20 cellular contexts compared by ENCODE assay signal in genomic region chr16:11314309-11314894, GRCh38. TPM values are rescaled to one million over a fixed set of nuclear protein-coding genes. Genes with fewer than 3 reads are reported as not detected.
A peak's percentile ranks its signal among the peaks of the same experiment; 100 is the strongest.
DNase-seq lines count a peak whose midpoint lies in the region; ATAC-seq, FAIRE-seq and TF ChIP-seq lines count a peak whose summit lies in the region.
"Had no signal": no experiment of that assay in that cellular context is flagged by ENCODE, and none has a peak within 500 bp of the region (broad histone marks: within the 10 kb centered on the region; RNA-seq: fewer than 3 reads in every experiment).

No MANE protein-coding gene starts in this region.

- CTCF ChIA-PET in HepG2 (lab: Yijun Ruan, JAX; ENCODE audit: low intra/inter-chr PET ratio, low total read pairs): no interaction called here

- H3K4me2 ChIP-seq in HepG2 (ENCODE audit: low read depth, low read length): 0 out of 2 replicates have a peak overlapping the region, but pooled peaks have one; percentile 30

- POLR2A ChIA-PET in HepG2 (lab: Yijun Ruan, JAX): interaction anchor here (1.1 to 7.4 kb wide), 4 partner anchors 16 to 73 kb away, joined by 3 to 234 read pairs (median 49); partner anchors contain the start of genes PRM2 and SOCS1

- H3K9ac ChIP-seq in HepG2 (ENCODE audit: insufficient read depth, low read depth, low read length): no peak overlapping the region
- peak overlapping the region; percentile 13; the same call in 1 of the 2 replicates for H3K9ac ChIP-seq in iPS-20b (ENCODE audit: low read depth, low read length)
- H3K9ac ChIP-seq: KMS-11 had no signal

- H2AFZ ChIP-seq in HepG2 (ENCODE audit: low read length): no peak overlapping the region

- no peaks in the 10 kb centered on the region for H3K27me3 Mint-ChIP-seq in T-helper 17 cell

- H3K27me3 ChIP-seq in HepG2 (ENCODE audit: control insufficient read depth in 1 of 2, insufficient read depth in 2 of 2, low read length in 2 of 2) (no peaks in the 10 kb centered on the region), right lobe of liver (no peaks in the 10 kb centered on the region), iPS-20b (ENCODE audit: insufficient read depth, low read length) (no peaks in the 10 kb centered on the region)

- H3K4me3 Mint-ChIP-seq in T-helper 17 cell: no peak overlapping the region

- intact Hi-C loops in HepG2 (cut with micrococcal nuclease; ENCODE audit: unreplicated experiment): no loop called here
- intact Hi-C loops in right lobe of liver (cut with DNase I): no loop called here

- no peak overlapping the region for H3K4me3 ChIP-seq in HepG2 (replicated peaks in 1 of 3; ENCODE audit: insufficient read depth in 1 of 3, low read depth in 2 of 3, low read length in 3 of 3)
- no peak overlapping the region for H3K4me3 ChIP-seq in right lobe of liver
- H3K4me3 ChIP-seq in iPS-20b (ENCODE audit: low read length): no peak overlapping the region
- H3K4me3 ChIP-seq: SK-N-MC had no signal

- peaks cover 20% of the 10 kb centered on the region for H3K4me1 Mint-ChIP-seq in T-helper 17 cell

- ATAC-seq in HepG2: no peak
- no peak for ATAC-seq in right lobe of liver
- no peak for ATAC-seq in T-helper 17 cell
- no peak for ATAC-seq in HG03439 (IDR thresholded peaks at IDR 0.05; ENCODE audit: unreplicated experiment)

- no peaks in the 10 kb centered on the region for H3K36me3 Mint-ChIP-seq in T-helper 17 cell (ENCODE audit: low read depth)

- TF ChIP-seq POLR2A in HepG2 (IDR thresholded peaks at IDR 0.05; ENCODE audit: insufficient read depth in 1 of 2, low read depth in 2 of 2, low read length in 2 of 2) (no peak), right lobe of liver (IDR thresholded peaks at IDR 0.05) (no peak)

- DNase-seq in HepG2 (ENCODE audit: low spot score) (no peak), right lobe of liver (no peak), T-helper 17 cell (no peak), OCI-M1 (lab: John Stamatoyannopoulos, UW) (no peak), NCI-H2171 (lab: John Stamatoyannopoulos, UW) (no peak)
- no peak for DNase-seq in activated CD4-positive, alpha-beta T cell treated with anti-CD3 and anti-CD28 coated beads, Interleukin-2, amount 50 U/mL, for 4 hours
- DNase-seq: 8988T, DND-41, GF-D8, NCI-H1092 treated with DMSO at 0.1 percent for 48 hours, NCI-H1694 treated with DMSO at 0.1 percent for 48 hours, NCI-H446, NCI-H748 treated with DMSO at 0.1 percent for 48 hours had no signal

- H4K20me1 ChIP-seq in HepG2 (ENCODE audit: insufficient read depth, low read length): no peaks in the 10 kb centered on the region

- H3K9me3 ChIP-seq in HepG2 (ENCODE audit: low read length) (no peaks in the 10 kb centered on the region), right lobe of liver (no peaks in the 10 kb centered on the region), T-helper 17 cell (ENCODE audit: control insufficient read depth, low read length, poor library complexity, severe bottlenecking) (no peaks in the 10 kb centered on the region), iPS-20b (ENCODE audit: insufficient read depth, low read depth, low read length) (no peaks in the 10 kb centered on the region)

- H3K27ac ChIP-seq in HepG2 (ENCODE audit: extremely low read length, insufficient read depth, low read length) (peak overlapping the region; percentile 88), right lobe of liver (no peak overlapping the region), iPS-20b (ENCODE audit: low read length) (peak overlapping the region; percentile 88)
- H3K27ac ChIP-seq: KMS-11 had no signal

- in situ Hi-C loops in HepG2 (cut with HindIII; ENCODE audit: extremely low pct_ligation_motif_present, low pct_unique_long_range_greater_than_20kb): no loop called here

- WGBS in HepG2 (ENCODE audit: low lambda C conversion rate): 90% methylated on average over 7 of the region's 8 CpGs
- 93% methylated on average over 4 of the region's 8 CpGs for WGBS in right lobe of liver (ENCODE audit: insufficient coverage, low coverage, low lambda C conversion rate, missing lambda C conversion rate)

- TF ChIP-seq CTCF in HepG2 (CRISPR knock-in tag; IDR thresholded peaks at IDR 0.05): peak; percentile 22; the same call in 1 of the 2 replicates
- TF ChIP-seq CTCF in right lobe of liver (IDR thresholded peaks at IDR 0.05): no peak

- FAIRE-seq in HepG2 (lab: Jason Lieb, UNC): no peak
- FAIRE-seq: H54 had no signal

- peak overlapping the region; percentile 11 for H3K27ac Mint-ChIP-seq in T-helper 17 cell

- H3K4me1 ChIP-seq in HepG2 (ENCODE audit: insufficient read depth, low read length) (peaks cover 62% of the 10 kb centered on the region), right lobe of liver (peaks cover 0 to 5% (median 0%) of the 10 kb centered on the region in 4 donors), iPS-20b (ENCODE audit: insufficient read depth, low read length) (peaks cover 40% of the 10 kb centered on the region)

- no TSS peak for BruUV-seq in HepG2 (replicated peaks; lab: Mats Ljungman, UMichigan)

- TF ChIP-seq EP300 in HepG2 (IDR thresholded peaks at IDR 0.05; ENCODE audit: low read depth in 2 of 2, low read length in 2 of 2) (no peak), HepG2 (CRISPR knock-in tag; IDR thresholded peaks at IDR 0.05; ENCODE audit: borderline replicate concordance) (no peak)

- H3K36me3 ChIP-seq in HepG2 (replicated peaks in 1 of 2; ENCODE audit: control insufficient read depth in 1 of 2, insufficient read depth in 2 of 2, low read length in 2 of 2) (no peaks in the 10 kb centered on the region), right lobe of liver (no peaks in the 10 kb centered on the region), iPS-20b (ENCODE audit: insufficient read depth, low read depth, low read length) (no peaks in the 10 kb centered on the region)

- TF ChIP-seq RAD21 in HepG2 (CRISPR knock-in tag; IDR thresholded peaks at IDR 0.05): no peak

- no peaks in the 10 kb centered on the region for H3K79me2 ChIP-seq in HepG2 (ENCODE audit: insufficient read depth, low read length)

RNA-seq across cellular contexts. Expression of gene RMI2, which starts 30.9 kb away (rescaled TPM):
- total RNA-seq in HepG2 (2016; rRNA removed; fragmentation: Illumina TruSeq; extraction: Trizol): 55.7 and 65.3 TPM in 2 replicates
- total RNA-seq in HepG2 (2016; cell fraction: cytosol; rRNA removed; fragmentation: Illumina TruSeq; extraction: Trizol; ENCODE audit: low read depth): 8.6 and 11.0 TPM in 2 replicates
- total RNA-seq in HepG2 (2016; cell fraction: insoluble cytoplasmic fraction; rRNA removed; fragmentation: Illumina TruSeq; extraction: Trizol): 51.5 and 55.7 TPM in 2 replicates
- total RNA-seq in HepG2 (2016; cell fraction: membrane; rRNA removed; fragmentation: Illumina TruSeq; extraction: Trizol): 28.4 and 29.3 TPM in 2 replicates
- total RNA-seq in HepG2 (2016; cell fraction: nucleus; rRNA removed; fragmentation: Illumina TruSeq; extraction: Trizol): 23.6 and 25.7 TPM in 2 replicates
- 15.3 and 24.5 TPM in 2 replicates for polyA plus RNA-seq in HepG2 (2011; rRNA removed)
- polyA plus RNA-seq in HepG2 (2011; cell fraction: cytosol; rRNA removed): 18.8 and 22.1 TPM in 2 replicates
- 10.4 and 11.9 TPM in 2 replicates for polyA plus RNA-seq in HepG2 (2011; cell fraction: nucleus; rRNA removed)
- 19.5 and 50.3 TPM in 2 replicates for polyA plus RNA-seq in HepG2 (2012)
- polyA plus RNA-seq in HepG2 (2016; cell fraction: cytosol; fragmentation: Illumina TruSeq; extraction: Trizol; ENCODE audit: low read depth): 10.8 and 11.1 TPM in 2 replicates
- 90.6 and 102 TPM in 2 replicates for polyA plus RNA-seq in HepG2 (2016; cell fraction: insoluble cytoplasmic fraction; fragmentation: Illumina TruSeq; extraction: Trizol; ENCODE audit: low read depth)
- 27.3 and 29.2 TPM in 2 replicates for polyA plus RNA-seq in HepG2 (2016; cell fraction: membrane; fragmentation: Illumina TruSeq; extraction: Trizol; ENCODE audit: low read depth)
- 54.0 and 54.7 TPM in 2 replicates for polyA plus RNA-seq in HepG2 (2016; cell fraction: nucleus; fragmentation: Illumina TruSeq; extraction: Trizol; ENCODE audit: insufficient read depth, low read depth)
- polyA minus RNA-seq in HepG2 (2011; rRNA and poly(A)+ RNA removed; ENCODE audit: low replicate concordance): 9.1 and 22.0 TPM in 2 replicates
- polyA minus RNA-seq in HepG2 (2011; cell fraction: cytosol; rRNA and poly(A)+ RNA removed): 12.6 and 15.4 TPM in 2 replicates
- polyA minus RNA-seq in HepG2 (2011; cell fraction: nucleus; rRNA and poly(A)+ RNA removed): 8.4 and 8.7 TPM in 2 replicates
- 1 to 10 TPM in 3 of 6 experiments, under 1 TPM in 3; 0.37 to 2.9 (median 1.0) TPM for total RNA-seq in right lobe of liver
- 1 to 10 TPM; 1.4 to 2.1 TPM for total RNA-seq in T-helper 17 cell

RNA-seq across cellular contexts. Expression of gene PRM1, which starts 33.3 kb away (rescaled TPM):
- total RNA-seq in HepG2 (2016; rRNA removed; fragmentation: Illumina TruSeq; extraction: Trizol) (not detected in 2 replicates), right lobe of liver (not detected), T-helper 17 cell (not detected)
- not detected in 2 replicates for total RNA-seq in HepG2 (2016; cell fraction: cytosol; rRNA removed; fragmentation: Illumina TruSeq; extraction: Trizol; ENCODE audit: low read depth)
- total RNA-seq in HepG2 (2016; cell fraction: insoluble cytoplasmic fraction; rRNA removed; fragmentation: Illumina TruSeq; extraction: Trizol): not detected in 2 replicates
- not detected in 2 replicates for total RNA-seq in HepG2 (2016; cell fraction: membrane; rRNA removed; fragmentation: Illumina TruSeq; extraction: Trizol)
- total RNA-seq in HepG2 (2016; cell fraction: nucleus; rRNA removed; fragmentation: Illumina TruSeq; extraction: Trizol): not detected in 2 replicates
- not detected in 2 replicates for polyA plus RNA-seq in HepG2 (2011; rRNA removed)
- 0.44 TPM in 1 of 2 replicates, not detected in the other for polyA plus RNA-seq in HepG2 (2011; cell fraction: cytosol; rRNA removed)
- not detected in 2 replicates for polyA plus RNA-seq in HepG2 (2011; cell fraction: nucleus; rRNA removed)
- not detected in 2 replicates for polyA plus RNA-seq in HepG2 (2012)
- not detected in 2 replicates for polyA plus RNA-seq in HepG2 (2016; cell fraction: cytosol; fragmentation: Illumina TruSeq; extraction: Trizol; ENCODE audit: low read depth)
- polyA plus RNA-seq in HepG2 (2016; cell fraction: insoluble cytoplasmic fraction; fragmentation: Illumina TruSeq; extraction: Trizol; ENCODE audit: low read depth): not detected in 2 replicates
- not detected in 2 replicates for polyA plus RNA-seq in HepG2 (2016; cell fraction: membrane; fragmentation: Illumina TruSeq; extraction: Trizol; ENCODE audit: low read depth)
- not detected in 2 replicates for polyA plus RNA-seq in HepG2 (2016; cell fraction: nucleus; fragmentation: Illumina TruSeq; extraction: Trizol; ENCODE audit: insufficient read depth, low read depth)
- polyA minus RNA-seq in HepG2 (2011; rRNA and poly(A)+ RNA removed; ENCODE audit: low replicate concordance): not detected in 2 replicates
- not detected in 2 replicates for polyA minus RNA-seq in HepG2 (2011; cell fraction: cytosol; rRNA and poly(A)+ RNA removed)
- not detected in 2 replicates for polyA minus RNA-seq in HepG2 (2011; cell fraction: nucleus; rRNA and poly(A)+ RNA removed)
- total RNA-seq: MCF 10A had no signal
- polyA plus RNA-seq: CD14-positive monocyte had no signal

RNA-seq across cellular contexts. Expression of gene PRM2, which starts 38.1 kb away (rescaled TPM):
- total RNA-seq in HepG2 (2016; rRNA removed; fragmentation: Illumina TruSeq; extraction: Trizol): not detected in 2 replicates
- total RNA-seq in HepG2 (2016; cell fraction: cytosol; rRNA removed; fragmentation: Illumina TruSeq; extraction: Trizol; ENCODE audit: low read depth): 0.61 TPM in 1 of 2 replicates, not detected in the other
- not detected in 2 replicates for total RNA-seq in HepG2 (2016; cell fraction: insoluble cytoplasmic fraction; rRNA removed; fragmentation: Illumina TruSeq; extraction: Trizol)
- 0.28 and 0.52 TPM in 2 replicates for total RNA-seq in HepG2 (2016; cell fraction: membrane; rRNA removed; fragmentation: Illumina TruSeq; extraction: Trizol)
- not detected in 2 replicates for total RNA-seq in HepG2 (2016; cell fraction: nucleus; rRNA removed; fragmentation: Illumina TruSeq; extraction: Trizol)
- polyA plus RNA-seq in HepG2 (2011; rRNA removed): 0.54 TPM in 1 of 2 replicates, not detected in the other
- polyA plus RNA-seq in HepG2 (2011; cell fraction: cytosol; rRNA removed): 0.19 and 0.26 TPM in 2 replicates
- polyA plus RNA-seq in HepG2 (2011; cell fraction: nucleus; rRNA removed): not detected in 2 replicates
- polyA plus RNA-seq in HepG2 (2012): not detected in 2 replicates
- polyA plus RNA-seq in HepG2 (2016; cell fraction: cytosol; fragmentation: Illumina TruSeq; extraction: Trizol; ENCODE audit: low read depth): 1.6 and 2.0 TPM in 2 replicates
- polyA plus RNA-seq in HepG2 (2016; cell fraction: insoluble cytoplasmic fraction; fragmentation: Illumina TruSeq; extraction: Trizol; ENCODE audit: low read depth): 0.56 TPM in 1 of 2 replicates, not detected in the other
- 0.55 and 0.73 TPM in 2 replicates for polyA plus RNA-seq in HepG2 (2016; cell fraction: membrane; fragmentation: Illumina TruSeq; extraction: Trizol; ENCODE audit: low read depth)
- not detected in 2 replicates for polyA plus RNA-seq in HepG2 (2016; cell fraction: nucleus; fragmentation: Illumina TruSeq; extraction: Trizol; ENCODE audit: insufficient read depth, low read depth)
- not detected in 2 replicates for polyA minus RNA-seq in HepG2 (2011; rRNA and poly(A)+ RNA removed; ENCODE audit: low replicate concordance)
- not detected in 2 replicates for polyA minus RNA-seq in HepG2 (2011; cell fraction: cytosol; rRNA and poly(A)+ RNA removed)
- polyA minus RNA-seq in HepG2 (2011; cell fraction: nucleus; rRNA and poly(A)+ RNA removed): not detected in 2 replicates
- not detected for total RNA-seq in right lobe of liver
- total RNA-seq in T-helper 17 cell: not detected
- total RNA-seq: MCF 10A had no signal
- polyA plus RNA-seq: CD14-positive monocyte had no signal

RNA-seq across cellular contexts. Expression of gene PRM3, which starts 41.0 kb away (rescaled TPM):
- total RNA-seq in HepG2 (2016; rRNA removed; fragmentation: Illumina TruSeq; extraction: Trizol): not detected in 2 replicates
- total RNA-seq in HepG2 (2016; cell fraction: cytosol; rRNA removed; fragmentation: Illumina TruSeq; extraction: Trizol; ENCODE audit: low read depth): not detected in 2 replicates
- total RNA-seq in HepG2 (2016; cell fraction: insoluble cytoplasmic fraction; rRNA removed; fragmentation: Illumina TruSeq; extraction: Trizol): not detected in 2 replicates
- total RNA-seq in HepG2 (2016; cell fraction: membrane; rRNA removed; fragmentation: Illumina TruSeq; extraction: Trizol): not detected in 2 replicates
- not detected in 2 replicates for total RNA-seq in HepG2 (2016; cell fraction: nucleus; rRNA removed; fragmentation: Illumina TruSeq; extraction: Trizol)
- not detected in 2 replicates for polyA plus RNA-seq in HepG2 (2011; rRNA removed)
- not detected in 2 replicates for polyA plus RNA-seq in HepG2 (2011; cell fraction: cytosol; rRNA removed)
- not detected in 2 replicates for polyA plus RNA-seq in HepG2 (2011; cell fraction: nucleus; rRNA removed)
- not detected in 2 replicates for polyA plus RNA-seq in HepG2 (2012)
- not detected in 2 replicates for polyA plus RNA-seq in HepG2 (2016; cell fraction: cytosol; fragmentation: Illumina TruSeq; extraction: Trizol; ENCODE audit: low read depth)
- not detected in 2 replicates for polyA plus RNA-seq in HepG2 (2016; cell fraction: insoluble cytoplasmic fraction; fragmentation: Illumina TruSeq; extraction: Trizol; ENCODE audit: low read depth)
- polyA plus RNA-seq in HepG2 (2016; cell fraction: membrane; fragmentation: Illumina TruSeq; extraction: Trizol; ENCODE audit: low read depth): not detected in 2 replicates
- not detected in 2 replicates for polyA plus RNA-seq in HepG2 (2016; cell fraction: nucleus; fragmentation: Illumina TruSeq; extraction: Trizol; ENCODE audit: insufficient read depth, low read depth)
- not detected in 2 replicates for polyA minus RNA-seq in HepG2 (2011; rRNA and poly(A)+ RNA removed; ENCODE audit: low replicate concordance)
- not detected in 2 replicates for polyA minus RNA-seq in HepG2 (2011; cell fraction: cytosol; rRNA and poly(A)+ RNA removed)
- 2.8 TPM in 1 of 2 replicates, not detected in the other for polyA minus RNA-seq in HepG2 (2011; cell fraction: nucleus; rRNA and poly(A)+ RNA removed)
- total RNA-seq in right lobe of liver: not detected
- not detected for total RNA-seq in T-helper 17 cell
- total RNA-seq: MCF 10A had no signal
- polyA plus RNA-seq: CD14-positive monocyte had no signal

RNA-seq across cellular contexts. Expression of gene TNP2, which starts 45.3 kb away (rescaled TPM):
- total RNA-seq in HepG2 (2016; rRNA removed; fragmentation: Illumina TruSeq; extraction: Trizol) (not detected in 2 replicates), right lobe of liver (not detected), T-helper 17 cell (not detected)
- not detected in 2 replicates for total RNA-seq in HepG2 (2016; cell fraction: cytosol; rRNA removed; fragmentation: Illumina TruSeq; extraction: Trizol; ENCODE audit: low read depth)
- not detected in 2 replicates for total RNA-seq in HepG2 (2016; cell fraction: insoluble cytoplasmic fraction; rRNA removed; fragmentation: Illumina TruSeq; extraction: Trizol)
- not detected in 2 replicates for total RNA-seq in HepG2 (2016; cell fraction: membrane; rRNA removed; fragmentation: Illumina TruSeq; extraction: Trizol)
- not detected in 2 replicates for total RNA-seq in HepG2 (2016; cell fraction: nucleus; rRNA removed; fragmentation: Illumina TruSeq; extraction: Trizol)
- polyA plus RNA-seq in HepG2 (2011; rRNA removed): not detected in 2 replicates
- not detected in 2 replicates for polyA plus RNA-seq in HepG2 (2011; cell fraction: cytosol; rRNA removed)
- polyA plus RNA-seq in HepG2 (2011; cell fraction: nucleus; rRNA removed): not detected in 2 replicates
- not detected in 2 replicates for polyA plus RNA-seq in HepG2 (2012)
- not detected in 2 replicates for polyA plus RNA-seq in HepG2 (2016; cell fraction: cytosol; fragmentation: Illumina TruSeq; extraction: Trizol; ENCODE audit: low read depth)
- not detected in 2 replicates for polyA plus RNA-seq in HepG2 (2016; cell fraction: insoluble cytoplasmic fraction; fragmentation: Illumina TruSeq; extraction: Trizol; ENCODE audit: low read depth)
- not detected in 2 replicates for polyA plus RNA-seq in HepG2 (2016; cell fraction: membrane; fragmentation: Illumina TruSeq; extraction: Trizol; ENCODE audit: low read depth)
- not detected in 2 replicates for polyA plus RNA-seq in HepG2 (2016; cell fraction: nucleus; fragmentation: Illumina TruSeq; extraction: Trizol; ENCODE audit: insufficient read depth, low read depth)
- not detected in 2 replicates for polyA minus RNA-seq in HepG2 (2011; rRNA and poly(A)+ RNA removed; ENCODE audit: low replicate concordance)
- polyA minus RNA-seq in HepG2 (2011; cell fraction: cytosol; rRNA and poly(A)+ RNA removed): not detected in 2 replicates
- polyA minus RNA-seq in HepG2 (2011; cell fraction: nucleus; rRNA and poly(A)+ RNA removed): not detected in 2 replicates
- total RNA-seq: MCF 10A had no signal
- polyA plus RNA-seq: CD14-positive monocyte had no signal

Comparison
In these comparisons a context has a peak if more than half of its experiments do, and no peak if none do; other contexts are left out.
1. H3K27ac ChIP-seq: peak in HepG2 (single experiment) and iPS-20b (single experiment); none in right lobe of liver (0 of 3).